ENCODE assay signal across 8 cellular contexts in genomic region chr1:203440780-203441179, GRCh38. TPM values are rescaled to one million over a fixed set of nuclear protein-coding genes. Genes with fewer than 3 reads are reported as not detected.
DNase-seq lines count a peak whose midpoint lies in the region; ATAC-seq and TF ChIP-seq lines count a peak whose summit lies in the region.

No MANE protein-coding gene starts in this region.

- POLR2A ChIA-PET in Panc1 (lab: Charles Lee): no interaction called here

- H3K4me1 ChIP-seq in Panc1 (ENCODE audit: control insufficient read depth, insufficient read depth, low read length): no peaks in the 10 kb centered on the region

- BruUV-seq in Panc1 (replicated peaks; lab: Mats Ljungman, UMichigan): no TSS peak

- in situ Hi-C loops in Panc1 (cut with HindIII; ENCODE audit: low pct_unique_long_range_greater_than_20kb, low sequenced_read_pairs): no loop called here

- no peaks in the 10 kb centered on the region for H3K9me3 ChIP-seq in Panc1 (ENCODE audit: control insufficient read depth, insufficient read depth, low read depth, low read length)

- ATAC-seq in Panc1: peak; percentile 84
- no peak for ATAC-seq in GM18873 (IDR thresholded peaks at IDR 0.05; ENCODE audit: low FRiP score, unreplicated experiment)
- no peak for ATAC-seq in HG02759 (IDR thresholded peaks at IDR 0.05; ENCODE audit: unreplicated experiment)

- no peaks in the 10 kb centered on the region for H3K36me3 ChIP-seq in Panc1 (ENCODE audit: control insufficient read depth, insufficient read depth, low read length)

- peak; percentile 43; the same call in 1 of the 2 replicates for TF ChIP-seq CTCF in Panc1 (IDR thresholded peaks at IDR 0.05)

- CTCF ChIA-PET in Panc1 (lab: Charles Lee): interaction anchor here (0.6 to 1.0 kb wide), 4 partner anchors 98 to 173 kb away, joined by 3 to 4 read pairs (median 4); no protein-coding TSS in a partner anchor

- DNase-seq in NCI-H345 (lab: John Stamatoyannopoulos, UW): peak; percentile 25
- DNase-seq in NCI-H345 treated with DMSO at 0.1 percent for 48 hours (lab: John Stamatoyannopoulos, UW; ENCODE audit: unreplicated experiment): no peak
- no peak for DNase-seq in Panc1 (ENCODE audit: low read depth, low spot score)
- peak; percentile 77 for DNase-seq in fibroblast of peridontal ligament (ENCODE audit: extremely low read depth)
- peak in 50 of 56 donors; percentile 6 to 80 (median 42) for DNase-seq in nucleus accumbens (lab: John Stamatoyannopoulos, UW)
- DNase-seq in SHP77 treated with DMSO at 0.1 percent for 48 hours (lab: John Stamatoyannopoulos, UW): no peak

- peaks cover 25% of the 10 kb centered on the region for H3K27me3 ChIP-seq in Panc1 (ENCODE audit: control insufficient read depth, insufficient read depth, low read length)

- no peak overlapping the region for H3K4me3 ChIP-seq in Panc1 (ENCODE audit: low read depth in 2 of 2, low read length in 2 of 2)

- intact Hi-C loops in Panc1 (cut with micrococcal nuclease; ENCODE audit: unreplicated experiment): loop anchor here (5.0 kb wide), 1 partner anchor 98 kb away; no protein-coding TSS in a partner anchor

- no peak overlapping the region for H3K27ac ChIP-seq in Panc1 (ENCODE audit: low read length)

RNA-seq across cellular contexts. Expression of gene PRELP, which starts 34.8 kb away (rescaled TPM):
- total RNA-seq in Panc1 (2021; ENCODE audit: unreplicated experiment): not detected
- polyA plus RNA-seq in Panc1 (2012; ENCODE audit: insufficient read length): not detected

RNA-seq across cellular contexts. Expression of gene OPTC, which starts 53.2 kb away (rescaled TPM):
- not detected for total RNA-seq in Panc1 (2021; ENCODE audit: unreplicated experiment)
- polyA plus RNA-seq in Panc1 (2012; ENCODE audit: insufficient read length): not detected

Comparison
In these comparisons a context has a peak if more than half of its experiments do, and no peak if none do; other contexts are left out.
1. DNase-seq: peak in NCI-H345 (single experiment), fibroblast of peridontal ligament (single experiment) and nucleus accumbens (50 of 56); none in NCI-H345 treated with DMSO at 0.1 percent for 48 hours (single experiment), Panc1 (single experiment) and SHP77 treated with DMSO at 0.1 percent for 48 hours (single experiment).